In genomic region chr6:63022631-63023030, GRCh38 we compare ENCODE assay signal across 22 cellular contexts.
DNase-seq lines count a peak whose midpoint lies in the region; ATAC-seq, FAIRE-seq and TF ChIP-seq lines count a peak whose summit lies in the region.
"Had no signal": no experiment of that assay in that cellular context is flagged by ENCODE, and none has a peak within 500 bp of the region (broad histone marks: within the 10 kb centered on the region; RNA-seq: fewer than 3 reads in every experiment).

No MANE protein-coding gene starts in this region.

- ATAC-seq in A549 (no peak), IMR-90 (ENCODE audit: low read depth) (no peak), GM18519 (IDR thresholded peaks at IDR 0.05; ENCODE audit: low FRiP score, unreplicated experiment) (no peak), GM19023 (IDR thresholded peaks at IDR 0.05; ENCODE audit: unreplicated experiment) (no peak)
- ATAC-seq: CD8-positive, alpha-beta T cell had no signal

- H3K36me3 ChIP-seq in IMR-90 (ENCODE audit: control insufficient read depth, insufficient read depth, low read length) (no peaks in the 10 kb centered on the region), H1 (ENCODE audit: control insufficient read depth in 2 of 4, insufficient read depth in 4 of 4, low read length in 3 of 4) (no peaks in the 10 kb centered on the region), mesendoderm (ENCODE audit: control insufficient read depth, insufficient read depth, low read length) (no peaks in the 10 kb centered on the region)
- H3K36me3 ChIP-seq: BLaER1 treated with 17β-estradiol and CSF1 and Interleukin-3, amounts not matched to agents 10 nM and 100 nM had no signal

- TF ChIP-seq EP300 in A549 (IDR thresholded peaks at IDR 0.05), result no peak
- TF ChIP-seq EP300 in H1 (IDR thresholded peaks at IDR 0.05; ENCODE audit: borderline replicate concordance in 1 of 2, low read depth in 2 of 2, low read length in 2 of 2), result no peak

- no peak overlapping the region for H3K4me3 ChIP-seq in A549
- no peak overlapping the region for H3K4me3 ChIP-seq in IMR-90 (ENCODE audit: insufficient read depth, low read depth, low read length)
- H3K4me3 ChIP-seq in H1 (ENCODE audit: extremely low read depth in 1 of 4, insufficient read depth in 2 of 4, low read depth in 3 of 4, low read length in 4 of 4), result no peak overlapping the region
- no peak overlapping the region for H3K4me3 ChIP-seq in mesendoderm (ENCODE audit: low read length)
- H3K4me3 ChIP-seq: BLaER1 treated with 17β-estradiol and CSF1 and Interleukin-3, amounts not matched to agents 10 nM and 100 nM had no signal

- TF ChIP-seq POLR2A in A549 (IDR thresholded peaks at IDR 0.05; ENCODE audit: low read length), result no peak
- no peak for TF ChIP-seq POLR2A in IMR-90 (IDR thresholded peaks at IDR 0.05; ENCODE audit: low read depth, low read length)
- TF ChIP-seq POLR2A in H1 (IDR thresholded peaks at IDR 0.05; ENCODE audit: control extremely low read depth in 1 of 2, low read depth in 2 of 2, low read length in 2 of 2), result no peak

- H4K20me1 ChIP-seq in IMR-90 (ENCODE audit: insufficient read depth, low read length) (no peaks in the 10 kb centered on the region), H1 (replicated peaks in 1 of 2; ENCODE audit: control insufficient read depth in 1 of 2, insufficient read depth in 2 of 2, low read length in 2 of 2) (no peaks in the 10 kb centered on the region)
- H4K20me1 ChIP-seq: BLaER1 treated with 17β-estradiol and CSF1 and Interleukin-3, amounts not matched to agents 10 nM and 100 nM had no signal

- in situ Hi-C loops in IMR-90 (cut with MboI; ENCODE audit: low sequenced_read_pairs), result no loop called here

- no peak overlapping the region for H2BK20ac ChIP-seq in IMR-90 (ENCODE audit: low read depth, low read length)
- no peak overlapping the region for H2BK20ac ChIP-seq in H1 (ENCODE audit: low read length)

- FAIRE-seq in A549 (lab: Jason Lieb, UNC) (no peak), H1 (lab: Jason Lieb, UNC) (no peak)
- FAIRE-seq: D721Med, G401.6, GM12891, GM19239 had no signal

- H2BK12ac ChIP-seq in H1 (ENCODE audit: low read depth, low read length), result no peak overlapping the region

- H3K79me2 ChIP-seq in H1 (ENCODE audit: control insufficient read depth in 1 of 2, insufficient read depth in 2 of 2, low read length in 2 of 2) (no peaks in the 10 kb centered on the region), mesendoderm (ENCODE audit: control insufficient read depth, insufficient read depth, low read length) (no peaks in the 10 kb centered on the region)

- H2BK15ac ChIP-seq in IMR-90 (ENCODE audit: low read depth, low read length), result no peak overlapping the region
- no peak overlapping the region for H2BK15ac ChIP-seq in H1 (ENCODE audit: low read length)
- no peak overlapping the region for H2BK15ac ChIP-seq in mesendoderm (replicated peaks; ENCODE audit: low read depth)

- no peaks in the 10 kb centered on the region for H3K23me2 ChIP-seq in H1 (ENCODE audit: low read depth, low read length)

- intact Hi-C loops in IMR-90 (cut with micrococcal nuclease), result no loop called here

- POLR2A ChIA-PET in A549 (lab: Yijun Ruan, JAX) (no interaction called here), IMR-90 (lab: Charles Lee; ENCODE audit: unreplicated experiment) (no interaction called here), H1 (lab: Charles Lee; ENCODE audit: partially characterized antibody) (no interaction called here)

- H3K56ac ChIP-seq in IMR-90 (ENCODE audit: extremely low read depth, insufficient read depth, low read length) (no peak overlapping the region), H1 (replicated peaks; ENCODE audit: insufficient read length, low read depth, low read length) (no peak overlapping the region), mesendoderm (ENCODE audit: low read length) (no peak overlapping the region)

- CTCF ChIA-PET in A549 (lab: Yijun Ruan, JAX), result no interaction called here
- CTCF ChIA-PET in IMR-90 (lab: Yijun Ruan, JAX), result no interaction called here
- CTCF ChIA-PET in H1 (lab: Charles Lee; ENCODE audit: partially characterized antibody), result interaction anchor here (1.0 kb wide), 1 partner anchor 12 kb away, joined by 4 read pairs; no protein-coding TSS in a partner anchor

- H3K14ac ChIP-seq in IMR-90 (replicated peaks; ENCODE audit: low read depth, low read length) (no peak overlapping the region), H1 (ENCODE audit: insufficient read length) (no peak overlapping the region)

- DNase-seq in A549 (ENCODE audit: low read depth in 1 of 2, low spot score in 1 of 2) (no peak), IMR-90 (no peak), H1 (ENCODE audit: low read depth in 1 of 2, low spot score in 2 of 2) (no peak), mesendoderm (no peak), NCI-H1694 (lab: John Stamatoyannopoulos, UW) (no peak), SKM-1 treated with dmso at 0.1 percent for 144 hours (lab: John Stamatoyannopoulos, UW; ENCODE audit: unreplicated experiment) (no peak)
- DNase-seq: 8988T; AML-193; Caco-2; Calu3; CD4-positive, alpha-beta T cell; DMS79 treated with DMSO at 0.1 percent for 48 hours; GF-D8 had no signal

- TF ChIP-seq CTCF in A549 (IDR thresholded peaks at IDR 0.05), result no peak
- no peak for TF ChIP-seq CTCF in IMR-90 (conservative IDR thresholded peaks at IDR 0.05; ENCODE audit: low read depth, low read length)
- no peak for TF ChIP-seq CTCF in H1 (IDR thresholded peaks at IDR 0.05; ENCODE audit: control extremely low read depth in 1 of 3, insufficient read depth in 1 of 3, low read depth in 1 of 3, low read length in 3 of 3)

- H3K9me1 ChIP-seq in IMR-90 (ENCODE audit: insufficient read depth, low read length), result no peaks in the 10 kb centered on the region

- H4K91ac ChIP-seq in IMR-90 (ENCODE audit: insufficient read depth, low read depth, low read length) (no peak overlapping the region), H1 (replicated peaks; ENCODE audit: insufficient read length, low read length) (no peak overlapping the region)

- H3K9ac ChIP-seq in IMR-90 (ENCODE audit: low read depth, low read length), result no peak overlapping the region
- no peak overlapping the region for H3K9ac ChIP-seq in H1 (replicated peaks in 1 of 4; ENCODE audit: extremely low read depth in 1 of 4, low read depth in 3 of 4, low read length in 3 of 4)
- no peak overlapping the region for H3K9ac ChIP-seq in mesendoderm (ENCODE audit: low read length)
- H3K9ac ChIP-seq: BLaER1 treated with 17β-estradiol and CSF1 and Interleukin-3, amounts not matched to agents 10 nM and 100 nM had no signal

- H2BK120ac ChIP-seq in IMR-90 (ENCODE audit: low read depth, low read length) (no peak overlapping the region), H1 (replicated peaks; ENCODE audit: low read depth, low read length) (no peak overlapping the region), mesendoderm (ENCODE audit: low read depth, low read length) (no peak overlapping the region)

- no peak overlapping the region for H2AK5ac ChIP-seq in IMR-90 (ENCODE audit: low read depth, low read length)
- no peak overlapping the region for H2AK5ac ChIP-seq in H1 (ENCODE audit: low read depth, low read length)
- no peak overlapping the region for H2AK5ac ChIP-seq in mesendoderm (ENCODE audit: low read length)

- H3K23ac ChIP-seq in IMR-90 (ENCODE audit: low read depth, low read length) (no peak overlapping the region), H1 (ENCODE audit: insufficient read length) (no peak overlapping the region), mesendoderm (ENCODE audit: low read length) (no peak overlapping the region)

- H3K27ac ChIP-seq in A549 (no peak overlapping the region), IMR-90 (ENCODE audit: insufficient read depth, low read length) (no peak overlapping the region), H1 (ENCODE audit: low read depth, low read length) (no peak overlapping the region), mesendoderm (ENCODE audit: low read depth, low read length) (no peak overlapping the region)
- H3K27ac ChIP-seq: BLaER1 treated with 17β-estradiol and CSF1 and Interleukin-3, amounts not matched to agents 10 nM and 100 nM; C4-2B had no signal

- H4K5ac ChIP-seq in IMR-90 (ENCODE audit: low read depth, low read length) (no peak overlapping the region), H1 (ENCODE audit: insufficient read length, low read depth, low read length) (no peak overlapping the region), mesendoderm (ENCODE audit: low read length) (no peak overlapping the region)

- H3K27me3 ChIP-seq in IMR-90 (ENCODE audit: control insufficient read depth, insufficient read depth, low read length) (no peaks in the 10 kb centered on the region), H1 (replicated peaks in 1 of 4; ENCODE audit: control insufficient read depth in 3 of 4, extremely low read depth in 1 of 4, insufficient read depth in 3 of 4, low read length in 3 of 4) (no peaks in the 10 kb centered on the region), mesendoderm (ENCODE audit: insufficient read depth, low read length, poor library complexity) (no peaks in the 10 kb centered on the region)
- H3K27me3 ChIP-seq: BLaER1 treated with 17β-estradiol and CSF1 and Interleukin-3, amounts not matched to agents 10 nM and 100 nM had no signal

- H2BK5ac ChIP-seq in IMR-90 (ENCODE audit: low read depth, low read length, poor library complexity, severe bottlenecking) (no peak overlapping the region), H1 (ENCODE audit: low read depth, low read length) (no peak overlapping the region; the same call in 1 of the 2 replicates), mesendoderm (ENCODE audit: low read length) (no peak overlapping the region)

- no TSS peak for BruUV-seq in IMR-90 (replicated peaks; lab: Mats Ljungman, UMichigan)

- H3K4me2 ChIP-seq in A549 (no peak overlapping the region), IMR-90 (ENCODE audit: low read depth, low read length) (no peak overlapping the region), H1 (ENCODE audit: insufficient read depth in 1 of 2, low read depth in 2 of 2, low read length in 2 of 2) (no peak overlapping the region), mesendoderm (ENCODE audit: low read length) (no peak overlapping the region)
- H3K4me2 ChIP-seq: BLaER1 treated with 17β-estradiol and CSF1 and Interleukin-3, amounts not matched to agents 10 nM and 100 nM had no signal

- H2AFZ ChIP-seq in IMR-90 (replicated peaks; ENCODE audit: low read length, poor library complexity) (no peak overlapping the region), H1 (ENCODE audit: low read length) (peak overlapping the region; percentile 80; the same call in 1 of the 2 replicates)

- TF ChIP-seq RAD21 in A549 (conservative IDR thresholded peaks at IDR 0.05 in 1 of 2, IDR thresholded peaks at IDR 0.05 in 1 of 2) (no peak), IMR-90 (IDR thresholded peaks at IDR 0.05; ENCODE audit: low read length) (no peak), H1 (IDR thresholded peaks at IDR 0.05 in 1 of 2, conservative IDR thresholded peaks at IDR 0.05 in 1 of 2; ENCODE audit: low read depth in 2 of 2, low read length in 2 of 2) (no peak)

- H3K4me1 ChIP-seq in A549 (no peaks in the 10 kb centered on the region), IMR-90 (ENCODE audit: control insufficient read depth, insufficient read depth, low read length) (no peaks in the 10 kb centered on the region), H1 (replicated peaks in 1 of 4; ENCODE audit: control insufficient read depth in 3 of 4, insufficient read depth in 4 of 4, low read length in 3 of 4) (no peaks in the 10 kb centered on the region), mesendoderm (ENCODE audit: control insufficient read depth, low read depth, low read length) (no peaks in the 10 kb centered on the region)
- H3K4me1 ChIP-seq: Caco-2 had no signal

- H3K9me3 ChIP-seq in A549, result no peaks in the 10 kb centered on the region
- 0 out of 2 replicates have a peak, but pooled peaks cover 3% of the 10 kb centered on the region for H3K9me3 ChIP-seq in IMR-90 (ENCODE audit: control insufficient read depth, insufficient read depth, low read length)
- H3K9me3 ChIP-seq in H1 (ENCODE audit: insufficient read depth in 2 of 2, low read depth in 1 of 2, low read length in 1 of 2), result no peaks in the 10 kb centered on the region
- H3K9me3 ChIP-seq: BLaER1 treated with 17β-estradiol and CSF1 and Interleukin-3, amounts not matched to agents 10 nM and 100 nM; Caco-2 had no signal

- H4K8ac ChIP-seq in IMR-90 (ENCODE audit: low read depth in 2 of 2, low read length in 2 of 2) (no peak overlapping the region), H1 (ENCODE audit: extremely low read depth, insufficient read depth, low read length) (no peak overlapping the region), mesendoderm (ENCODE audit: low read depth, low read length) (no peak overlapping the region)

- H3K79me1 ChIP-seq in IMR-90 (ENCODE audit: low read depth in 1 of 2, low read length in 2 of 2) (no peaks in the 10 kb centered on the region), H1 (ENCODE audit: low read depth, low read length) (no peaks in the 10 kb centered on the region), mesendoderm (ENCODE audit: low read length) (no peaks in the 10 kb centered on the region)

- 15% methylated on average over 2 of the region's 2 CpGs for WGBS in A549 (ENCODE audit: missing lambda C conversion rate)
- WGBS in IMR-90 (ENCODE audit: extremely low coverage in 2 of 2, insufficient read length in 1 of 2), 2 experiments, result no CpG with 5 or more reads among the region's 2 CpGs
- WGBS in H1 (ENCODE audit: extremely low coverage in 1 of 2, insufficient coverage in 1 of 2, insufficient read length in 1 of 2, insufficient replicate concordance in 2 of 2, low coverage in 1 of 2, low lambda C conversion rate in 2 of 2, missing lambda C conversion rate in 1 of 2), 2 experiments, result 68% methylated on average over 2 of the region's 2 CpGs; no CpG with 5 or more reads in 1 of the 2 experiments
- WGBS in mesendoderm (ENCODE audit: extremely low coverage, insufficient coverage, low lambda C conversion rate), result no CpG with 5 or more reads among the region's 2 CpGs

- no peak overlapping the region for H2AK9ac ChIP-seq in IMR-90 (replicated peaks; ENCODE audit: low read depth, low read length, poor library complexity)

- H3K4ac ChIP-seq in IMR-90 (ENCODE audit: low read depth, low read length), result no peak overlapping the region
- no peak overlapping the region for H3K4ac ChIP-seq in H1 (replicated peaks; ENCODE audit: insufficient read length, low read depth, low read length)
- peak overlapping the region; percentile 55 for H3K4ac ChIP-seq in mesendoderm (ENCODE audit: low read depth, low read length)

- dilution Hi-C loops in IMR-90 (cut with HindIII; ENCODE audit: low sequenced_read_pairs, unreplicated experiment), result no loop called here

- H3K18ac ChIP-seq in IMR-90 (ENCODE audit: low read depth, low read length) (no peak overlapping the region), H1 (ENCODE audit: extremely low read depth, low read length) (no peak overlapping the region), mesendoderm (ENCODE audit: low read length) (no peak overlapping the region)

Comparison
In these comparisons a context has a peak if more than half of its experiments do, and no peak if none do; other contexts are left out.
1. Of the 18 proteins assayed by ChIP-seq in both H1 and A549: peak only in H1: none; only in A549: MAFK; in both: none; in neither: 17.